In genomic region chr16:66844342-66845079, GRCh38 we compare ENCODE assay signal across 9 cellular contexts. TPM values are rescaled to one million over a fixed set of nuclear protein-coding genes. Genes with fewer than 3 reads are reported as not detected.
DNase-seq lines count a peak whose midpoint lies in the region; ATAC-seq and TF ChIP-seq lines count a peak whose summit lies in the region.
"Had no signal": no experiment of that assay in that cellular context is flagged by ENCODE, and none has a peak within 500 bp of the region (broad histone marks: within the 10 kb centered on the region; RNA-seq: fewer than 3 reads in every experiment).

Gene CA7, plus strand, starts transcription at chr16:66844414. Its CDS starts 74 bp downstream, at chr16:66844488.

- H2BK12ac ChIP-seq in trophoblast cell (ENCODE audit: low read length): no peak within 1 kb of the TSS

- H3K23ac ChIP-seq in trophoblast cell (ENCODE audit: low read length): no peak within 1 kb of the TSS

- no peaks in the 10 kb centered on the region for H3K36me3 Mint-ChIP-seq in activated CD8-positive, alpha-beta T cell treated with anti-CD3 and anti-CD28 coated beads, Interleukin-2, amount 10 ng/mL, durations not matched to agents 7 days and 5 days (ENCODE audit: low read depth)

- H3K27me3 ChIP-seq in heart right ventricle (peaks cover 10 to 52% (median 39%) of the 10 kb centered on the region in 7 donors), trophoblast cell (ENCODE audit: insufficient read depth, low read length) (peaks cover 40% of the 10 kb centered on the region)

- H3K4me1 ChIP-seq in ES-I3 (ENCODE audit: insufficient read depth, low read length) (no peaks in the 10 kb centered on the region; the same call in 1 of the 2 replicates), heart right ventricle (peaks cover 4 to 23% (median 12%) of the 10 kb centered on the region in 9 donors), trophoblast cell (ENCODE audit: control insufficient read depth in 1 of 2, insufficient read depth in 2 of 2, low read length in 2 of 2) (peaks cover 6 to 7% of the 10 kb centered on the region in 2 experiments)

- no peak for TF ChIP-seq CTCF in heart right ventricle (IDR thresholded peaks at IDR 0.05)

- H3K9ac ChIP-seq in ES-I3 (ENCODE audit: low read depth, low read length) (peak within 1 kb of the TSS; percentile 54), trophoblast cell (ENCODE audit: low read length) (no peak within 1 kb of the TSS)

- no peaks in the 10 kb centered on the region for H3K9me3 Mint-ChIP-seq in activated CD8-positive, alpha-beta T cell treated with anti-CD3 and anti-CD28 coated beads, Interleukin-2, amount 10 ng/mL, durations not matched to agents 7 days and 5 days (ENCODE audit: insufficient read depth)

- intact Hi-C loops in heart right ventricle (cut with DNase I): no loop called here

- H2BK5ac ChIP-seq in trophoblast cell (ENCODE audit: low read depth, low read length, poor library complexity): no peak within 1 kb of the TSS

- H3K79me2 ChIP-seq in trophoblast cell (ENCODE audit: control insufficient read depth, insufficient read depth, low read length, poor library complexity): no peaks in the 10 kb centered on the region

- DNase-seq in activated CD8-positive, alpha-beta T cell treated with anti-CD3 and anti-CD28 coated beads, Interleukin-2, amount 10 ng/mL, durations not matched to agents 7 days and 5 days: no peak
- no peak for DNase-seq in heart right ventricle
- no peak for DNase-seq in trophoblast cell
- DNase-seq in SK-N-DZ (ENCODE audit: low spot score): no peak
- no peak for DNase-seq in globus pallidus (ENCODE audit: low spot score)
- DNase-seq: SJCRH30 had no signal

- H4K12ac ChIP-seq in trophoblast cell (ENCODE audit: low read depth, low read length): no peak within 1 kb of the TSS

- H2BK120ac ChIP-seq in trophoblast cell (ENCODE audit: insufficient read depth, low read length, poor library complexity): no peak within 1 kb of the TSS

- H3K4me3 ChIP-seq in heart right ventricle (peak within 1 kb of the TSS; percentile 35 to 59 (median 46)), trophoblast cell (ENCODE audit: low read depth, low read length) (peak within 1 kb of the TSS; percentile 53)
- H3K4me3 ChIP-seq: SJCRH30 had no signal

- H3K79me1 ChIP-seq in trophoblast cell (ENCODE audit: low read length): no peaks in the 10 kb centered on the region

- H3K4me3 Mint-ChIP-seq in activated CD8-positive, alpha-beta T cell treated with anti-CD3 and anti-CD28 coated beads, Interleukin-2, amount 10 ng/mL, durations not matched to agents 7 days and 5 days: peak within 1 kb of the TSS; percentile 18

- no peak within 1 kb of the TSS for H3K4ac ChIP-seq in trophoblast cell (ENCODE audit: low read depth, low read length)

- no peak within 1 kb of the TSS for H4K8ac ChIP-seq in trophoblast cell (ENCODE audit: low read depth, low read length)

- H3K27me3 Mint-ChIP-seq in activated CD8-positive, alpha-beta T cell treated with anti-CD3 and anti-CD28 coated beads, Interleukin-2, amount 10 ng/mL, durations not matched to agents 7 days and 5 days (ENCODE audit: low read depth): peaks cover 48% of the 10 kb centered on the region

- H3K14ac ChIP-seq in trophoblast cell (ENCODE audit: low read length): no peak within 1 kb of the TSS

- 1 to 2% methylated on average over 60 to 79 of the region's 79 CpGs for WGBS in heart right ventricle, 2 donors
- WGBS in trophoblast cell (ENCODE audit: extremely low coverage, insufficient coverage, insufficient read length): no CpG with 5 or more reads among the region's 79 CpGs

- POLR2A ChIA-PET in activated CD8-positive, alpha-beta T cell treated with anti-CD3 and anti-CD28 coated beads, Interleukin-2, amount 10 ng/mL, durations not matched to agents 7 days and 5 days (lab: Charles Lee): interaction anchor here (1.6 kb wide), 1 partner anchor 14 kb away, joined by 3 read pairs; the partner anchor contains the start of gene NAE1

- H2AK5ac ChIP-seq in trophoblast cell (ENCODE audit: low read length): no peak within 1 kb of the TSS

- H3K36me3 ChIP-seq in ES-I3 (ENCODE audit: insufficient read depth, low read length): no peaks in the 10 kb centered on the region
- no peaks in the 10 kb centered on the region for H3K36me3 ChIP-seq in heart right ventricle
- H3K36me3 ChIP-seq in trophoblast cell (ENCODE audit: control insufficient read depth in 1 of 2, insufficient read depth in 2 of 2, low read length in 2 of 2): no peaks in the 10 kb centered on the region
- H3K36me3 ChIP-seq: SJCRH30 had no signal

- no peak within 1 kb of the TSS for H3K27ac Mint-ChIP-seq in activated CD8-positive, alpha-beta T cell treated with anti-CD3 and anti-CD28 coated beads, Interleukin-2, amount 10 ng/mL, durations not matched to agents 7 days and 5 days

- H3K4me1 Mint-ChIP-seq in activated CD8-positive, alpha-beta T cell treated with anti-CD3 and anti-CD28 coated beads, Interleukin-2, amount 10 ng/mL, durations not matched to agents 7 days and 5 days (ENCODE audit: low read depth): peaks cover 25% of the 10 kb centered on the region

- peak; percentile 30 for ATAC-seq in activated CD8-positive, alpha-beta T cell treated with anti-CD3 and anti-CD28 coated beads, Interleukin-2, amount 10 ng/mL, durations not matched to agents 7 days and 5 days
- ATAC-seq in heart right ventricle: peak in 3 of 8 donors; percentile 21 to 51 (median 31)
- no peak for ATAC-seq in HG02884 (IDR thresholded peaks at IDR 0.05; ENCODE audit: unreplicated experiment)
- no peak for ATAC-seq in GM21825 (IDR thresholded peaks at IDR 0.05; ENCODE audit: unreplicated experiment)

- H3K27ac ChIP-seq in heart right ventricle: no peak within 1 kb of the TSS
- H3K27ac ChIP-seq in trophoblast cell (ENCODE audit: low read depth, low read length): no peak within 1 kb of the TSS
- H3K27ac ChIP-seq: SJCRH30 had no signal

- no peak within 1 kb of the TSS for H3K18ac ChIP-seq in trophoblast cell (ENCODE audit: low read length)

- CTCF ChIA-PET in activated CD8-positive, alpha-beta T cell treated with anti-CD3 and anti-CD28 coated beads, Interleukin-2, amount 10 ng/mL, durations not matched to agents 7 days and 5 days (lab: Charles Lee): interaction anchor here (3.2 to 12.5 kb wide), 2 partner anchors 14 to 23 kb away, joined by 16 to 107 read pairs; partner anchors contain the start of gene NAE1

- H4K91ac ChIP-seq in trophoblast cell (ENCODE audit: low read depth, low read length): no peak within 1 kb of the TSS

- H3K9me3 ChIP-seq in ES-I3 (ENCODE audit: control insufficient read depth, insufficient read depth, low read length) (no peaks in the 10 kb centered on the region), heart right ventricle (no peaks in the 10 kb centered on the region), trophoblast cell (ENCODE audit: insufficient read depth, low read depth, low read length) (peaks cover 7% of the 10 kb centered on the region)

- peak within 1 kb of the TSS; percentile 64 for H3K4me2 ChIP-seq in trophoblast cell (ENCODE audit: low read length)

- H2AFZ ChIP-seq in trophoblast cell (ENCODE audit: insufficient read depth, low read length, poor library complexity): peak within 1 kb of the TSS; percentile 47

RNA-seq across cellular contexts. Expression of gene CA7, which starts in this region (rescaled TPM):
- total RNA-seq in activated CD8-positive, alpha-beta T cell treated with anti-CD3 and anti-CD28 coated beads, Interleukin-2, amount 10 ng/mL, durations not matched to agents 7 days and 5 days: not detected
- total RNA-seq in heart right ventricle: not detected
- not detected for polyA plus RNA-seq in heart right ventricle
- not detected in 2 replicates for polyA plus RNA-seq in trophoblast cell (2013)
- not detected in 2 replicates for polyA plus RNA-seq in SK-N-DZ (2014; cell fraction: cytosol; rRNA removed)
- polyA plus RNA-seq in SK-N-DZ (2014; cell fraction: nucleus; rRNA removed): not detected in 2 replicates
- total RNA-seq: SJCRH30 had no signal

Comparison
In these comparisons a context has a peak if more than half of its experiments do, and no peak if none do; other contexts are left out.
1. Peak in ATAC-seq in activated CD8-positive, alpha-beta T cell treated with anti-CD3 and anti-CD28 coated beads, Interleukin-2, amount 10 ng/mL, durations not matched to agents 7 days and 5 days; RNA of the gene not detected or under 1 TPM.